ENCODE assay signal across 28 cellular contexts in genomic region chr14:95198320-95198719, GRCh38.
"Had no signal": no experiment of that assay in that cellular context is flagged by ENCODE, and none has a peak within 500 bp of the region (broad histone marks: within the 10 kb centered on the region; RNA-seq: fewer than 3 reads in every experiment).

No MANE protein-coding gene starts in this region.

- DNase-seq: activated CD4-positive, alpha-beta memory T cell treated with anti-CD3 and anti-CD28 coated beads, Interleukin-2, amount 10 ng/mL, durations not matched to agents 7 days and 5 days; activated CD4-positive, alpha-beta T cell treated with anti-CD3 and anti-CD28 coated beads for 36 hours; activated CD4-positive, alpha-beta T cell treated with anti-CD3 and anti-CD28 coated beads, Interleukin-2, amount 50 U/mL, for 1 hour; activated CD8-positive, alpha-beta memory T cell treated with anti-CD3 and anti-CD28 coated beads, Interleukin-2, amount 50 U/mL, for 48 hours; activated naive CD4-positive, alpha-beta T cell treated with anti-CD3 and anti-CD28 coated beads, Interleukin-2, amount 50 U/mL, for 16 hours; activated naive CD8-positive, alpha-beta T cell treated with anti-CD3 and anti-CD28 coated beads, Interleukin-2, amount 10 ng/mL, durations not matched to agents 7 days and 5 days; activated T-cell treated with anti-CD3 and anti-CD28 coated beads, Interleukin-2, amount 50 U/mL, for 1 hour; adrenal gland; anterior cingulate cortex; caudate nucleus; Kasumi-1; NCI-H146; NCI-H187 treated with DMSO at 0.1 percent for 48 hours; NCI-H2081 treated with DMSO at 0.1 percent for 48 hours; NCI-H345; NCI-H526 treated with DMSO at 0.1 percent for 48 hours; NCI-H82; OCI-M1; RPMI8226; T-cell; T-helper 2 cell; T1000; WERI-Rb-1 had no signal

- H3K4me3 ChIP-seq: adrenal gland, breast epithelium, SK-N-MC had no signal

- H3K27ac ChIP-seq: adrenal gland, SK-N-MC, WERI-Rb-1 had no signal

- FAIRE-seq: TTC549 had no signal

- ATAC-seq: activated CD4-positive, alpha-beta T cell treated with anti-CD3 and anti-CD28 coated beads for 36 hours; Panc1; Right ventricle myocardium inferior; T-cell had no signal

- H3K36me3 ChIP-seq: adrenal gland, breast epithelium had no signal

- H3K9me3 ChIP-seq: adrenal gland, breast epithelium had no signal

- H3K4me1 ChIP-seq: adrenal gland, breast epithelium had no signal

- H3K27me3 ChIP-seq: adrenal gland, breast epithelium had no signal
